ENCODE assay signal across 8 cellular contexts in the genomic region with DNA sequence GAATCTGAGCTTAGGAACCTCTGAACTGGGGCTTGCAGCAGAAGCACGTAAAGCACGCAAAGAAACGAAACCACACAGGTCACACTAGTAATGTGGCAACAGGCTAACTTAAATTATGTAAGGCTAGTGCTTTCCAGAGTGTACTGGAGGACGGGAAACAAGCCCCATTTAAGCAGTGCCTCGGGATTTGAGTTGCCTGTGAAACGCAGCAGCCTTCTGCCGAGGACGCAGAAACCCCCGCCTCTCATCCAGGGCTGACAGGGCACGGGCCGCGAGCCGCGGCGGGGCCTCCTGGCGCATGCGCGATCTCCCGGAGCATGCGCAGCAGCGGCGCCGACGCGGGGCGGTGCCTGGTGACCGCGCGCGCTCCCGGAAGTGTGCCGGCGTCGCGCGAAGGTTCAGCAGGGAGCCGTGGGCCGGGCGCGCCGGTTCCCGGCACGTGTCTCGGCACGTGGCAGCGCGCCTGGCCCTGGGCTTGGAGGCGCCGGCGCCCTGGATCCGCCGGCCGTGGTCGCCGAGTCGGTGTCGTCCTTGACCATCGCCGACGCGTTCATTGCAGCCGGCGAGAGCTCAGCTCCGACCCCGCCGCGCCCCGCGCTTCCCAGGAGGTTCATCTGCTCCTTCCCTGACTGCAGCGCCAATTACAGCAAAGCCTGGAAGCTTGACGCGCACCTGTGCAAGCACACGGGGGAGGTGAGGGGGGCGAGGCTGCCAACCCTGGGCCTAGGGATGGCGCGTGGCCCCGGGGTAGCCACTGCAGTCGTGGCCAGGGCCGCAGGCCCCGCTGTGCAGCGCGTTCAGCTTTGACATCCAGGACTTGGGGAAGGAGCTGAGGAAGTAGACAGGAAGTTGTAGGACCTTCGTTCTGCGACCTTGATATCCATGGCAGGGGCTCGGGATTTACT. TPM values are rescaled to one million over a fixed set of nuclear protein-coding genes. Genes with fewer than 3 reads are reported as not detected.
A peak's percentile ranks its signal among the peaks of the same experiment; 100 is the strongest.
DNase-seq lines count a peak whose midpoint lies in the region; ATAC-seq and TF ChIP-seq lines count a peak whose summit lies in the region.

TSS of gene GTF3A (plus strand) at position 374 of the 905 bp plus-strand sequence.

- DNase-seq in BJ (ENCODE audit: low read depth), result peak; percentile 21
- peak; percentile 63 for DNase-seq in NCI-H774 (lab: John Stamatoyannopoulos, UW)
- peak; percentile 91 for DNase-seq in activated CD4-positive, alpha-beta memory T cell treated with anti-CD3 and anti-CD28 coated beads for 36 hours
- DNase-seq in dermis microvascular lymphatic vessel endothelial cell (ENCODE audit: low read depth in 2 of 2), result peak; percentile 71 to 88
- peak; percentile 87 to 89 (median 88) for DNase-seq in right lobe of liver
- peak; percentile 87 for DNase-seq in stimulated activated CD4-positive, alpha-beta T cell treated with anti-CD3 and anti-CD28 coated beads, Interleukin-4, amount 100 ng/mL, for 24 hours

- H3K4me3 ChIP-seq in BJ (ENCODE audit: low read depth, low read length) (peak within 1 kb of the TSS; percentile 87), right lobe of liver (peak within 1 kb of the TSS; percentile 68 to 91 (median 83))

- H3K27ac ChIP-seq in right lobe of liver, result peak within 1 kb of the TSS; percentile 84 to 93 (median 92)

- H3K9me3 Mint-ChIP-seq in activated CD4-positive, alpha-beta memory T cell treated with anti-CD3 and anti-CD28 coated beads for 36 hours, result no peaks in the 10 kb centered on the region

- CTCF ChIA-PET in BJ (lab: Yijun Ruan, JAX), result interaction anchor here (1.0 to 2.2 kb wide), 5 partner anchors 13 to 402 kb away, joined by 3 to 8 read pairs (median 4); no protein-coding TSS in a partner anchor
- CTCF ChIA-PET in activated CD4-positive, alpha-beta memory T cell treated with anti-CD3 and anti-CD28 coated beads for 36 hours (lab: Charles Lee), result interaction anchor here (0.6 to 4.0 kb wide), 9 partner anchors 21 to 402 kb away, joined by 3 to 43 read pairs (median 5); partner anchors contain the start of gene MTIF3

- TF ChIP-seq POLR2A in right lobe of liver (IDR thresholded peaks at IDR 0.05), result peak; percentile 94

- H3K4me3 Mint-ChIP-seq in activated CD4-positive, alpha-beta memory T cell treated with anti-CD3 and anti-CD28 coated beads for 36 hours, result peak within 1 kb of the TSS; percentile 85

- H3K27ac Mint-ChIP-seq in activated CD4-positive, alpha-beta memory T cell treated with anti-CD3 and anti-CD28 coated beads for 36 hours, result peak within 1 kb of the TSS; percentile 95

- H3K36me3 ChIP-seq in BJ (ENCODE audit: control insufficient read depth, insufficient read depth, low read length) (peaks cover 3% of the 10 kb centered on the region), right lobe of liver (peaks cover 0 to 7% (median 2%) of the 10 kb centered on the region in 4 donors)

- H3K27me3 ChIP-seq in BJ (ENCODE audit: control insufficient read depth, insufficient read depth, low read length) (no peaks in the 10 kb centered on the region; the same call in 1 of the 2 replicates), right lobe of liver (no peaks in the 10 kb centered on the region)

- H3K4me1 Mint-ChIP-seq in activated CD4-positive, alpha-beta memory T cell treated with anti-CD3 and anti-CD28 coated beads for 36 hours (ENCODE audit: low read depth), result peaks cover 36% of the 10 kb centered on the region

- H3K9me3 ChIP-seq in right lobe of liver, result no peaks in the 10 kb centered on the region

- POLR2A ChIA-PET in BJ (lab: Charles Lee), result interaction anchor here (0.5 to 0.6 kb wide), 2 partner anchors 9 to 1240 kb away, joined by 3 read pairs; no protein-coding TSS in a partner anchor
- POLR2A ChIA-PET in activated CD4-positive, alpha-beta memory T cell treated with anti-CD3 and anti-CD28 coated beads for 36 hours (lab: Charles Lee), result interaction anchor here (0.8 to 5.4 kb wide), 6 partner anchors 8 to 196 kb away, joined by 3 to 72 read pairs (median 6); partner anchors contain the start of genes LNX2 and MTIF3

- peaks cover 34% of the 10 kb centered on the region for H3K36me3 Mint-ChIP-seq in activated CD4-positive, alpha-beta memory T cell treated with anti-CD3 and anti-CD28 coated beads for 36 hours

- ATAC-seq in GM19324 (IDR thresholded peaks at IDR 0.05; ENCODE audit: low FRiP score, unreplicated experiment) (peak; percentile 74), HG03460 (IDR thresholded peaks at IDR 0.05; ENCODE audit: unreplicated experiment) (peak; percentile 67), right lobe of liver (peak; percentile 73 to 90 (median 85))

- 0% methylated on average over 30 of the region's 85 CpGs for WGBS in right lobe of liver (ENCODE audit: insufficient coverage, low coverage, low lambda C conversion rate, missing lambda C conversion rate)

- no peaks in the 10 kb centered on the region for H3K27me3 Mint-ChIP-seq in activated CD4-positive, alpha-beta memory T cell treated with anti-CD3 and anti-CD28 coated beads for 36 hours

- peaks cover 0 to 17% (median 8%) of the 10 kb centered on the region in 4 donors for H3K4me1 ChIP-seq in right lobe of liver

- intact Hi-C loops in activated CD4-positive, alpha-beta memory T cell treated with anti-CD3 and anti-CD28 coated beads for 36 hours (cut with micrococcal nuclease), result loop anchor here (1.0 to 5.0 kb wide), 3 partner anchors 50 to 292 kb away; no protein-coding TSS in a partner anchor
- intact Hi-C loops in right lobe of liver (cut with DNase I), result no loop called here

- TF ChIP-seq CTCF in BJ (IDR thresholded peaks at IDR 0.05; ENCODE audit: insufficient read depth, low read depth, low read length) (no peak), right lobe of liver (IDR thresholded peaks at IDR 0.05) (no peak)

RNA-seq across cellular contexts. Expression of gene GTF3A, which starts in this region (rescaled TPM):
- polyA plus RNA-seq in BJ (2011; rRNA removed), result 42.7 and 60.5 TPM in 2 replicates
- 22.4 and 25.3 TPM in 2 replicates for polyA minus RNA-seq in BJ (2011; rRNA and poly(A)+ RNA removed)
- 100 to 1,000 TPM; 217 to 218 TPM for total RNA-seq in activated CD4-positive, alpha-beta memory T cell treated with anti-CD3 and anti-CD28 coated beads for 36 hours
- total RNA-seq in dermis microvascular lymphatic vessel endothelial cell, result 99.8 and 106 TPM in 2 replicates
- 100 to 1,000 TPM in 2 of 6 experiments, 10 to 100 TPM in 4; 50.2 to 216 (median 64.9) TPM for total RNA-seq in right lobe of liver

Comparison
In these comparisons a context has a peak if more than half of its experiments do, and no peak if none do; other contexts are left out.
1. Peak in every context shown above with its lines: DNase-seq, ATAC-seq, H3K4me3 ChIP-seq and H3K27ac ChIP-seq.
2. DNase-seq: peak in every context shown above with its lines; median percentile 91 in activated CD4-positive, alpha-beta memory T cell treated with anti-CD3 and anti-CD28 coated beads for 36 hours; 88 in right lobe of liver; 87 in stimulated activated CD4-positive, alpha-beta T cell treated with anti-CD3 and anti-CD28 coated beads, Interleukin-4, amount 100 ng/mL, for 24 hours; 80 in dermis microvascular lymphatic vessel endothelial cell; 63 in NCI-H774; 21 in BJ.